Comparison of ENCODE assay signal across 19 cellular contexts in the genomic region with DNA sequence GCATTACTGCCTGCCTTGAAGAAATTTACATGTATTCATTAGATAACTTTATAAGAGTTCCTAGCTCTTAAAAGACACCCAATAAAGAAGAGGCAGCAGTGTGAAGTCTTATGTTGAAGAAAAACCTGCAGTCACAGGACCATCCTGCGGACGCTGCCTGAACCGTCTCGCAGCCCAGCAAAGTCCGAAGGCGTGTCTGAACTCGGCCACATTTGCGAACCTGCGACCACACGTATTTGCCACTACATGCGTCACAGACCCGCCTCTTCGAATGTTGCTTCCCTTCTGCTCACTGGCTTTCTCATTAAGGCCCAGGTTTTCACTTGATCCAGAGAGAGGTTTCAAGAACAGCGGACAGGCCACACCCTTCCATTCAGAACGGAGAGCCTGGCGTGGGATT. TPM values are rescaled to one million over a fixed set of nuclear protein-coding genes. Genes with fewer than 3 reads are reported as not detected.
A peak's percentile ranks its signal among the peaks of the same experiment; 100 is the strongest.
DNase-seq lines count a peak whose midpoint lies in the region; ATAC-seq and TF ChIP-seq lines count a peak whose summit lies in the region.
"Had no signal": no experiment of that assay in that cellular context is flagged by ENCODE, and none has a peak within 500 bp of the region (broad histone marks: within the 10 kb centered on the region; RNA-seq: fewer than 3 reads in every experiment).

No MANE protein-coding gene starts in this region.

- no peaks in the 10 kb centered on the region for H3K36me3 Mint-ChIP-seq in endodermal cell (ENCODE audit: low read depth)
- H3K36me3 Mint-ChIP-seq: CD4-positive, alpha-beta memory T cell had no signal

- peaks cover 15% of the 10 kb centered on the region for H3K4me1 Mint-ChIP-seq in endodermal cell

- DNase-seq in activated effector memory CD4-positive, alpha-beta T cell treated with anti-CD3 and anti-CD28 coated beads, Interleukin-2, amount 50 U/mL, for 16 hours: peak; percentile 34
- DNase-seq in activated effector memory CD4-positive, alpha-beta T cell treated with Interleukin-2 at 50 U/mL for 16 hours: no peak
- peak; percentile 24 for DNase-seq in endodermal cell
- peak; percentile 14 for DNase-seq in left lobe of liver (ENCODE audit: low spot score)
- DNase-seq in posterior vena cava (ENCODE audit: low spot score): peak; percentile 23
- DNase-seq in DMS 273 (lab: John Stamatoyannopoulos, UW; ENCODE audit: unreplicated experiment): no peak
- DNase-seq: C1 segment of cervical spinal cord; Calu3; CD4-positive, alpha-beta memory T cell; COR-L47; DMS153; DND-41; H7 had no signal

- H3K4me1 ChIP-seq in endodermal cell (ENCODE audit: control insufficient read depth, insufficient read depth, low read length): peaks cover 10% of the 10 kb centered on the region

- no peaks in the 10 kb centered on the region for H3K27me3 Mint-ChIP-seq in endodermal cell (ENCODE audit: insufficient read depth)

- no peak overlapping the region for H3K27ac Mint-ChIP-seq in endodermal cell
- H3K27ac Mint-ChIP-seq: CD4-positive, alpha-beta memory T cell had no signal

- H3K27me3 ChIP-seq in endodermal cell (ENCODE audit: control insufficient read depth, insufficient read depth, low read length, poor library complexity, severe bottlenecking): no peaks in the 10 kb centered on the region

- no peak overlapping the region for H3K4me3 Mint-ChIP-seq in endodermal cell
- H3K4me3 Mint-ChIP-seq: CD4-positive, alpha-beta memory T cell had no signal

- H3K27ac ChIP-seq in endodermal cell (ENCODE audit: low read depth, low read length): no peak overlapping the region

- no peak for TF ChIP-seq CTCF in endodermal cell (conservative IDR thresholded peaks at IDR 0.05)

- H3K36me3 ChIP-seq in endodermal cell (ENCODE audit: control insufficient read depth, insufficient read depth, low read length): no peaks in the 10 kb centered on the region

- no peak for ATAC-seq in left lobe of liver
- ATAC-seq in HG03196 (IDR thresholded peaks at IDR 0.05; ENCODE audit: unreplicated experiment): no peak
- ATAC-seq: HCT116 had no signal

- intact Hi-C loops in posterior vena cava (cut with DNase I): loop anchor here in 1 of 2 donors (10.0 kb wide), 1 partner anchor 683 kb away; no protein-coding TSS in a partner anchor

- no peak overlapping the region for H3K9ac ChIP-seq in endodermal cell (ENCODE audit: extremely low read depth, low read length, poor library complexity, severe bottlenecking)

- H3K4me3 ChIP-seq in endodermal cell (ENCODE audit: low read length): no peak overlapping the region

- H3K9me3 ChIP-seq in endodermal cell (ENCODE audit: control insufficient read depth, low read length): no peaks in the 10 kb centered on the region

- no peaks in the 10 kb centered on the region for H3K9me3 Mint-ChIP-seq in endodermal cell
- H3K9me3 Mint-ChIP-seq: CD4-positive, alpha-beta memory T cell had no signal

- WGBS in endodermal cell (ENCODE audit: insufficient coverage in 1 of 2, insufficient read length in 1 of 2), 2 experiments: 96% methylated on average over 13 to 16 of the region's 16 CpGs

RNA-seq across cellular contexts. Expression of a gene that starts 41.2 kb away (rescaled TPM):
- under 1 TPM in 1 of 2 donors, not detected in 1; 0.33 TPM for total RNA-seq in endodermal cell
- polyA plus RNA-seq in endodermal cell (2013, experiment 1 of 2): 1.3 TPM
- 1.4 TPM for polyA plus RNA-seq in endodermal cell (2013, experiment 2 of 2)
- total RNA-seq in left lobe of liver: not detected
- total RNA-seq in posterior vena cava: under 1 TPM; 0.19 to 0.38 TPM
- total RNA-seq: A172; A673; Calu3; CD4-positive, alpha-beta memory T cell; H1 had no signal
- polyA plus RNA-seq: BJ; CD4-positive, alpha-beta memory T cell had no signal

RNA-seq across cellular contexts. Expression of a gene that starts 57.2 kb away (rescaled TPM):
- total RNA-seq in endodermal cell: 10 to 100 TPM; 84.9 to 94.2 TPM
- polyA plus RNA-seq in endodermal cell (2013, experiment 1 of 2): 31.9 TPM
- polyA plus RNA-seq in endodermal cell (2013, experiment 2 of 2): 33.3 TPM
- 9.3 TPM for total RNA-seq in left lobe of liver
- total RNA-seq in posterior vena cava: 10 to 100 TPM; 31.5 to 42.9 TPM

Comparison
In these comparisons a context has a peak if more than half of its experiments do, and no peak if none do; other contexts are left out.
1. DNase-seq: peak in activated effector memory CD4-positive, alpha-beta T cell treated with anti-CD3 and anti-CD28 coated beads, Interleukin-2, amount 50 U/mL, for 16 hours (single experiment), endodermal cell (single experiment), left lobe of liver (single experiment) and posterior vena cava (single experiment); none in activated effector memory CD4-positive, alpha-beta T cell treated with Interleukin-2 at 50 U/mL for 16 hours (single experiment) and DMS 273 (single experiment).